In the genomic region with DNA sequence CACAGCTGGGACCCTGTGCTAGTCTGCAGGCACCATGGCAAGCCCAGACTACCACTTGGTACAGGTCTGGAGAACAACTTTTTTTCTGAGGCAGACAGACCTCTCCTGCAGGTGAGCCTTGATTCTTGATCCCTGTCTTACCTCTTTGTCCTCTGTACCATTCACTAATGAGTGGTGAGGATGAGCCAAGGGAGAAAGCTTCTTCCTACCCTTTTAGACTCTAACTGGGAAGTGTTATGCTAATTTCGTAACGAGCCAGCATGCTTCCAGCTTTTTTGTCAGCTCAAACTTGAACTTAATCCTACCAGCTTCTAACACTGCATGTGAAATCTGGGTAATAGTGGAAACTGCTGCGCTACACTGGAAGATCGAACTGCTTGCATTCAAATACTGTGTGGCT, we compare ENCODE assay signal across 20 cellular contexts.
DNase-seq lines count a peak whose midpoint lies in the region; ATAC-seq and TF ChIP-seq lines count a peak whose summit lies in the region.
"Had no signal": no experiment of that assay in that cellular context is flagged by ENCODE, and none has a peak within 500 bp of the region (broad histone marks: within the 10 kb centered on the region; RNA-seq: fewer than 3 reads in every experiment).

No MANE protein-coding gene starts in this region.

- H3K27ac ChIP-seq in HUES48 (ENCODE audit: low read depth, low read length) (peak overlapping the region; percentile 39), endodermal cell (ENCODE audit: low read depth, low read length) (no peak overlapping the region), lower lobe of right lung (no peak overlapping the region)

- peaks cover 3% of the 10 kb centered on the region for H3K4me1 Mint-ChIP-seq in endodermal cell
- H3K4me1 Mint-ChIP-seq: CD4-positive, CD25-positive, alpha-beta regulatory T cell; CD8-positive, alpha-beta memory T cell; IgD-negative memory B cell had no signal

- no peaks in the 10 kb centered on the region for H3K9me3 ChIP-seq in HUES48 (ENCODE audit: control insufficient read depth, insufficient read depth, low read length)
- H3K9me3 ChIP-seq in endodermal cell (ENCODE audit: control insufficient read depth, low read length): no peaks in the 10 kb centered on the region
- H3K9me3 ChIP-seq in lower lobe of right lung: no peaks in the 10 kb centered on the region
- H3K9me3 ChIP-seq: BE2C had no signal

- ATAC-seq in lower lobe of right lung: no peak
- ATAC-seq: HCT116, HepG2 had no signal

- peaks cover 13% of the 10 kb centered on the region for H3K27me3 Mint-ChIP-seq in endodermal cell (ENCODE audit: insufficient read depth)
- H3K27me3 Mint-ChIP-seq: CD8-positive, alpha-beta memory T cell had no signal

- no peak overlapping the region for H3K4me3 Mint-ChIP-seq in endodermal cell
- H3K4me3 Mint-ChIP-seq: CD4-positive, CD25-positive, alpha-beta regulatory T cell; CD8-positive, alpha-beta memory T cell; HFFc6; IgD-negative memory B cell had no signal

- H3K9ac ChIP-seq in HUES48 (ENCODE audit: low read depth, low read length): no peak overlapping the region
- no peak overlapping the region for H3K9ac ChIP-seq in endodermal cell (ENCODE audit: extremely low read depth, low read length, poor library complexity, severe bottlenecking)

- no peak overlapping the region for H3K27ac Mint-ChIP-seq in endodermal cell
- H3K27ac Mint-ChIP-seq: CD4-positive, CD25-positive, alpha-beta regulatory T cell; CD8-positive, alpha-beta memory T cell; HFFc6; IgD-negative memory B cell had no signal

- peaks cover 25% of the 10 kb centered on the region for H3K4me1 ChIP-seq in HUES48 (ENCODE audit: control insufficient read depth, insufficient read depth, low read length)
- H3K4me1 ChIP-seq in endodermal cell (ENCODE audit: control insufficient read depth, insufficient read depth, low read length): no peaks in the 10 kb centered on the region
- no peaks in the 10 kb centered on the region for H3K4me1 ChIP-seq in lower lobe of right lung
- H3K4me1 ChIP-seq: BE2C had no signal

- intact Hi-C loops in lower lobe of right lung (cut with DNase I): no loop called here

- H3K36me3 ChIP-seq in HUES48 (ENCODE audit: control insufficient read depth, insufficient read depth, low read length) (no peaks in the 10 kb centered on the region), endodermal cell (ENCODE audit: control insufficient read depth, insufficient read depth, low read length) (no peaks in the 10 kb centered on the region), lower lobe of right lung (no peaks in the 10 kb centered on the region)
- H3K36me3 ChIP-seq: BE2C had no signal

- TF ChIP-seq CTCF in endodermal cell (conservative IDR thresholded peaks at IDR 0.05) (no peak), lower lobe of right lung (IDR thresholded peaks at IDR 0.05) (no peak)

- H3K27me3 ChIP-seq in HUES48 (ENCODE audit: control insufficient read depth, insufficient read depth, low read length): 0 out of 2 replicates have a peak, but pooled peaks cover 5% of the 10 kb centered on the region
- H3K27me3 ChIP-seq in endodermal cell (ENCODE audit: control insufficient read depth, insufficient read depth, low read length, poor library complexity, severe bottlenecking): no peaks in the 10 kb centered on the region
- no peaks in the 10 kb centered on the region for H3K27me3 ChIP-seq in lower lobe of right lung (ENCODE audit: low read depth)

- H3K9me3 Mint-ChIP-seq in endodermal cell: no peaks in the 10 kb centered on the region
- H3K9me3 Mint-ChIP-seq: CD8-positive, alpha-beta memory T cell had no signal

- 66% methylated on average over 4 of the region's 4 CpGs; no CpG with 5 or more reads in 1 of the 2 experiments for whole genome bisulfite sequencing in endodermal cell (ENCODE audit: insufficient coverage in 1 of 2, insufficient read length in 1 of 2), 2 experiments

- no peaks in the 10 kb centered on the region for H3K36me3 Mint-ChIP-seq in endodermal cell (ENCODE audit: low read depth)
- H3K36me3 Mint-ChIP-seq: CD4-positive, CD25-positive, alpha-beta regulatory T cell; CD8-positive, alpha-beta memory T cell; IgD-negative memory B cell had no signal

- DNase-seq in endodermal cell (peak; percentile 52), iPS-NIHi7 (ENCODE audit: extremely low spot score) (peak; percentile 32), GM19240 (ENCODE audit: insufficient read length, low spot score) (no peak), lower lobe of right lung (no peak), DMS114 treated with DMSO at 0.1 percent for 48 hours (lab: John Stamatoyannopoulos, UW; ENCODE audit: unreplicated experiment) (no peak), NCI-H2171 (lab: John Stamatoyannopoulos, UW) (no peak)
- DNase-seq: ACHN; BE2C; C1 segment of cervical spinal cord; CD4-positive, CD25-positive, alpha-beta regulatory T cell; CD8-positive, alpha-beta memory T cell; COR-L47; DMS 273 treated with DMSO at 0.1 percent for 48 hours; GOT3; HFFc6; KBM-7 had no signal

- no peak overlapping the region for H3K4me3 ChIP-seq in HUES48 (ENCODE audit: low read depth, low read length)
- H3K4me3 ChIP-seq in endodermal cell (ENCODE audit: low read length): no peak overlapping the region
- H3K4me3 ChIP-seq in lower lobe of right lung: no peak overlapping the region

Comparison
In these comparisons a context has a peak if more than half of its experiments do, and no peak if none do; other contexts are left out.
1. DNase-seq: peak in endodermal cell (single experiment) and iPS-NIHi7 (single experiment); none in GM19240 (single experiment), lower lobe of right lung (single experiment), DMS114 treated with DMSO at 0.1 percent for 48 hours (single experiment) and NCI-H2171 (single experiment).